ENCODE assay signal across 16 cellular contexts in the genomic region with DNA sequence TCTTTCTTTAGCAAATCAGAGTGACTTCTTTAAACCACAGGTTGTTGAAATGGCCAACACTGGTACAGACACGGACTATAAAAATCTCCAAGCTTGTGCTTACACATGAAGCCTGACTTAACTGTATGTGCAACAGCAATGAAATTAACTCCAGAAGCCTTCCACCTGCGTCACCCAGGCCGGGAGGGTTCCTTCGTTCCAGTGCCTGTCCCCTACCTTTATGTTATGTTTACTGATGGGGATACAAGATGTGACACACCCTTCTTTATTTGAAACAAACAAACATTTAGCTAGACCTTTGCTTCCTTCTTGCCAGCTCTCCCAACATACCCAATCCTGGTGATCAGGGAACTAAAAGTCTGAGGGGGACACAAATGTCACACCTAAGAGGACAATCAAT.
DNase-seq lines count a peak whose midpoint lies in the region; ATAC-seq and TF ChIP-seq lines count a peak whose summit lies in the region.
"Had no signal": no experiment of that assay in that cellular context is flagged by ENCODE, and none has a peak within 500 bp of the region (broad histone marks: within the 10 kb centered on the region; RNA-seq: fewer than 3 reads in every experiment).

No MANE protein-coding gene starts in this region.

- intact Hi-C loops in Right ventricle myocardium inferior (cut with DNase I), result no loop called here
- intact Hi-C loops in left colon (cut with DNase I, micrococcal nuclease), result no loop called here
- intact Hi-C loops in activated T-helper 2 cell treated with anti-CD3 and anti-CD28 coated beads, Interferon-gamma antibody, Interleukin-2, Interleukin-4, amounts not matched to agents 10 μg/mL and 5 μg/mL and 100 μg/mL, durations not matched to agents 14 hours and 24 hours and 36 hours (cut with micrococcal nuclease), result no loop called here

- H3K4me3 ChIP-seq in cardiac muscle cell (no peak overlapping the region), LNCaP clone FGC (ENCODE audit: low read depth, low read length) (no peak overlapping the region)
- H3K4me3 ChIP-seq: BLaER1 treated with 17β-estradiol and CSF1 and Interleukin-3, amounts not matched to agents 10 nM and 100 nM; HAP-1 had no signal

- H3K9me3 Mint-ChIP-seq in activated T-helper 2 cell treated with anti-CD3 and anti-CD28 coated beads, Interferon-gamma antibody, Interleukin-2, Interleukin-4, amounts not matched to agents 10 μg/mL and 5 μg/mL and 100 μg/mL, durations not matched to agents 14 hours and 24 hours and 36 hours, result no peaks in the 10 kb centered on the region
- H3K9me3 Mint-ChIP-seq: CD4-positive, alpha-beta memory T cell; IgD-negative memory B cell had no signal

- peaks cover 62% of the 10 kb centered on the region for H3K36me3 Mint-ChIP-seq in activated T-helper 2 cell treated with anti-CD3 and anti-CD28 coated beads, Interferon-gamma antibody, Interleukin-2, Interleukin-4, amounts not matched to agents 10 μg/mL and 5 μg/mL and 100 μg/mL, durations not matched to agents 14 hours and 24 hours and 36 hours (ENCODE audit: low read depth)

- H3K9me3 ChIP-seq in cardiac muscle cell (ENCODE audit: low read depth), result no peaks in the 10 kb centered on the region
- H3K9me3 ChIP-seq: BLaER1 treated with 17β-estradiol and CSF1 and Interleukin-3, amounts not matched to agents 10 nM and 100 nM; HAP-1 had no signal

- H3K36me3 ChIP-seq in cardiac muscle cell, result peaks cover 19% of the 10 kb centered on the region

- DNase-seq in cardiac muscle cell (ENCODE audit: low read depth in 1 of 2, low spot score in 1 of 2), result no peak
- no peak for DNase-seq in Right ventricle myocardium inferior (ENCODE audit: missing footprints)
- DNase-seq in LNCaP clone FGC (ENCODE audit: low read depth), result peak; percentile 38
- DNase-seq in left colon, result no peak
- DNase-seq in stimulated activated CD4-positive, alpha-beta T cell treated with anti-CD3 and anti-CD28 coated beads, Interleukin-2, amount 100 ng/mL, for 48 hours, result no peak
- DNase-seq in activated T-helper 2 cell treated with anti-CD3 and anti-CD28 coated beads, Interferon-gamma antibody, Interleukin-2, Interleukin-4, amounts not matched to agents 10 μg/mL and 5 μg/mL and 100 μg/mL, durations not matched to agents 14 hours and 24 hours and 36 hours (ENCODE audit: low spot score), result no peak
- no peak for DNase-seq in islet precursor cell
- DNase-seq: ACHN; CD4-positive, alpha-beta memory T cell; COR-L47; DMS153; DMS79 treated with DMSO at 0.1 percent for 48 hours; EL had no signal

- no peaks in the 10 kb centered on the region for H3K27me3 ChIP-seq in cardiac muscle cell
- H3K27me3 ChIP-seq: BLaER1 treated with 17β-estradiol and CSF1 and Interleukin-3, amounts not matched to agents 10 nM and 100 nM had no signal

- H3K27me3 Mint-ChIP-seq in activated T-helper 2 cell treated with anti-CD3 and anti-CD28 coated beads, Interferon-gamma antibody, Interleukin-2, Interleukin-4, amounts not matched to agents 10 μg/mL and 5 μg/mL and 100 μg/mL, durations not matched to agents 14 hours and 24 hours and 36 hours (ENCODE audit: low read depth), result no peaks in the 10 kb centered on the region
- H3K27me3 Mint-ChIP-seq: CD4-positive, alpha-beta memory T cell; IgD-negative memory B cell had no signal

- peaks cover 7% of the 10 kb centered on the region for H3K4me1 Mint-ChIP-seq in activated T-helper 2 cell treated with anti-CD3 and anti-CD28 coated beads, Interferon-gamma antibody, Interleukin-2, Interleukin-4, amounts not matched to agents 10 μg/mL and 5 μg/mL and 100 μg/mL, durations not matched to agents 14 hours and 24 hours and 36 hours (ENCODE audit: low read depth)
- H3K4me1 Mint-ChIP-seq: IgD-negative memory B cell had no signal

- peak overlapping the region; percentile 47 for H3K27ac ChIP-seq in cardiac muscle cell
- H3K27ac ChIP-seq: BLaER1 treated with 17β-estradiol and CSF1 and Interleukin-3, amounts not matched to agents 10 nM and 100 nM had no signal

- TF ChIP-seq CTCF in cardiac muscle cell (IDR thresholded peaks at IDR 0.05; ENCODE audit: low read depth, low read length) (no peak), LNCaP clone FGC (IDR thresholded peaks at IDR 0.05; ENCODE audit: control insufficient read depth, extremely low read depth, insufficient read depth) (no peak)

- no peak for ATAC-seq in Right ventricle myocardium inferior
- ATAC-seq in left colon, result peak; percentile 84

- H3K4me1 ChIP-seq in cardiac muscle cell (ENCODE audit: low read depth), result peaks cover 21% of the 10 kb centered on the region
- H3K4me1 ChIP-seq: BLaER1 treated with 17β-estradiol and CSF1 and Interleukin-3, amounts not matched to agents 10 nM and 100 nM; HAP-1 had no signal

- H3K27ac Mint-ChIP-seq in activated T-helper 2 cell treated with anti-CD3 and anti-CD28 coated beads, Interferon-gamma antibody, Interleukin-2, Interleukin-4, amounts not matched to agents 10 μg/mL and 5 μg/mL and 100 μg/mL, durations not matched to agents 14 hours and 24 hours and 36 hours, result no peak overlapping the region

- H3K4me3 Mint-ChIP-seq in activated T-helper 2 cell treated with anti-CD3 and anti-CD28 coated beads, Interferon-gamma antibody, Interleukin-2, Interleukin-4, amounts not matched to agents 10 μg/mL and 5 μg/mL and 100 μg/mL, durations not matched to agents 14 hours and 24 hours and 36 hours (ENCODE audit: low read depth), result no peak overlapping the region
- H3K4me3 Mint-ChIP-seq: CD4-positive, alpha-beta memory T cell; IgD-negative memory B cell had no signal
